In genomic region chr13:114234266-114234644, GRCh38 we compare ENCODE assay signal across 9 cellular contexts. TPM values are rescaled to one million over a fixed set of nuclear protein-coding genes. Genes with fewer than 3 reads are reported as not detected.
A peak's percentile ranks its signal among the peaks of the same experiment; 100 is the strongest.
DNase-seq lines count a peak whose midpoint lies in the region; FAIRE-seq and TF ChIP-seq lines count a peak whose summit lies in the region.
"Had no signal": no experiment of that assay in that cellular context is flagged by ENCODE, and none has a peak within 500 bp of the region (broad histone marks: within the 10 kb centered on the region; RNA-seq: fewer than 3 reads in every experiment).

No MANE protein-coding gene starts in this region.

- no peaks in the 10 kb centered on the region for H3K36me3 ChIP-seq in neural cell (ENCODE audit: insufficient read depth, low read length)

- peaks cover 15% of the 10 kb centered on the region for H3K79me2 ChIP-seq in neural cell (replicated peaks; ENCODE audit: insufficient read depth, low read length)

- H3K4me2 ChIP-seq in neural cell (ENCODE audit: low read length) = peak overlapping the region; percentile 23

- POLR2A ChIA-PET in GM10248 (lab: Yijun Ruan, JAX) = no interaction called here

- no peaks in the 10 kb centered on the region for H3K9me2 ChIP-seq in neural cell (ENCODE audit: insufficient read depth, low read length)

- H3K27ac ChIP-seq in coronary artery = peak overlapping the region in 1 of 2 donors; percentile 89
- H3K27ac ChIP-seq in neural cell (ENCODE audit: low read length) = peak overlapping the region; percentile 35

- no peak for TF ChIP-seq EP300 in neural cell (conservative IDR thresholded peaks at IDR 0.05; ENCODE audit: poor library complexity, severe bottlenecking)

- CTCF ChIA-PET in GM10248 (lab: Yijun Ruan, JAX) = no interaction called here

- H2AFZ ChIP-seq in neural cell (ENCODE audit: low read depth, low read length) = no peak overlapping the region

- DNase-seq in AG10803 (ENCODE audit: low read depth) (no peak), LNCaP clone FGC (ENCODE audit: low read depth) (no peak), coronary artery (ENCODE audit: low spot score) (no peak), DMS53 treated with DMSO at 0.1 percent for 48 hours (lab: John Stamatoyannopoulos, UW; ENCODE audit: unreplicated experiment) (no peak), GM12892 (ENCODE audit: insufficient read length) (no peak), GM10248 (ENCODE audit: extremely low spot score) (no peak)
- DNase-seq in stimulated activated naive CD4-positive, alpha-beta T cell (lab: John Stamatoyannopoulos, UW) = no peak

- no peaks in the 10 kb centered on the region for H3F3A ChIP-seq in neural cell (ENCODE audit: insufficient read depth, low read length, poor library complexity, severe bottlenecking)

- TF ChIP-seq RAD21 in neural cell (conservative IDR thresholded peaks at IDR 0.05) = no peak

- no peaks in the 10 kb centered on the region for H4K20me1 ChIP-seq in neural cell (ENCODE audit: insufficient read depth)

- H3K4me3 ChIP-seq in AG10803 (ENCODE audit: low read length) (peak overlapping the region; percentile 85), LNCaP clone FGC (ENCODE audit: low read depth, low read length) (peak overlapping the region; percentile 90), coronary artery (peak overlapping the region; percentile 86), neural cell (ENCODE audit: low read length) (peak overlapping the region; percentile 91)

- no peak for FAIRE-seq in GM12892 (lab: Jason Lieb, UNC)
- FAIRE-seq: colon had no signal

- H3K9ac ChIP-seq in neural cell (ENCODE audit: low read length) = peak overlapping the region; percentile 82

- no peaks in the 10 kb centered on the region for H3K27me3 ChIP-seq in neural cell (ENCODE audit: insufficient read depth, low read depth, low read length)

- TF ChIP-seq CTCF in AG10803 (conservative IDR thresholded peaks at IDR 0.05; ENCODE audit: low read length) (no peak), LNCaP clone FGC (IDR thresholded peaks at IDR 0.05; ENCODE audit: control insufficient read depth, extremely low read depth, insufficient read depth) (no peak), coronary artery (IDR thresholded peaks at IDR 0.05) (no peak), neural cell (IDR thresholded peaks at IDR 0.05; ENCODE audit: poor library complexity, severe bottlenecking) (no peak), GM10248 (IDR thresholded peaks at IDR 0.05; ENCODE audit: control extremely low read depth, extremely low read depth, low read depth, missing control alignments) (no peak)

- no peak for TF ChIP-seq POLR2A in GM12892 (IDR thresholded peaks at IDR 0.05; ENCODE audit: low read depth, low read length)

- no peaks in the 10 kb centered on the region for H3K9me3 ChIP-seq in neural cell (ENCODE audit: low read length)

TF ChIP-seq in neural cell, 6 proteins besides CTCF, POLR2A, EP300 and RAD21:
- TF ChIP-seq EZH2 (IDR thresholded peaks at IDR 0.05; ENCODE audit: borderline replicate concordance, insufficient read depth, low read length, poor library complexity, severe bottlenecking) (no peak), SMC3 (conservative IDR thresholded peaks at IDR 0.05; ENCODE audit: poor library complexity) (no peak), MXI1 (conservative IDR thresholded peaks at IDR 0.05; ENCODE audit: poor library complexity, severe bottlenecking) (no peak), TAF1 (IDR thresholded peaks at IDR 0.05; ENCODE audit: low read depth) (no peak), REST (IDR thresholded peaks at IDR 0.05; ENCODE audit: borderline replicate concordance) (no peak), POLR2AphosphoS5 (IDR thresholded peaks at IDR 0.05) (no peak)

RNA-seq across cellular contexts. Expression of gene CDC16, which starts 0.4 kb away (rescaled TPM):
- polyA plus RNA-seq in neural cell = 70.4 and 78.4 TPM in 2 replicates
- polyA minus RNA-seq in neural cell = 55.5 and 75.6 TPM in 2 replicates
- polyA plus RNA-seq in GM12892 (2012; ENCODE audit: missing spikeins) = 51.9 TPM

RNA-seq across cellular contexts. Expression of gene UPF3A, which starts 47.1 kb away (rescaled TPM):
- polyA plus RNA-seq in neural cell = 245 and 277 TPM in 2 replicates
- 86.2 and 91.2 TPM in 2 replicates for polyA minus RNA-seq in neural cell
- 49.4 TPM for polyA plus RNA-seq in GM12892 (2012; ENCODE audit: missing spikeins)

RNA-seq across cellular contexts. Expression of gene CFAP97D2, which starts 55.2 kb away (rescaled TPM):
- not detected in 2 replicates for polyA plus RNA-seq in neural cell
- not detected in 2 replicates for polyA minus RNA-seq in neural cell
- not detected for polyA plus RNA-seq in GM12892 (2012; ENCODE audit: missing spikeins)
